ENCODE assay signal across 19 cellular contexts in genomic region chr22:37920131-37920530, GRCh38. TPM values are rescaled to one million over a fixed set of nuclear protein-coding genes. Genes with fewer than 3 reads are reported as not detected.
DNase-seq lines count a peak whose midpoint lies in the region; ATAC-seq and TF ChIP-seq lines count a peak whose summit lies in the region.
"Had no signal": no experiment of that assay in that cellular context is flagged by ENCODE, and none has a peak within 500 bp of the region (broad histone marks: within the 10 kb centered on the region; RNA-seq: fewer than 3 reads in every experiment).

No MANE protein-coding gene starts in this region.

- TF ChIP-seq CTCF in natural killer cell (IDR thresholded peaks at IDR 0.05) (no peak), ovary (IDR thresholded peaks at IDR 0.05) (no peak), testis (IDR thresholded peaks at IDR 0.05) (no peak)

- H3K36me3 ChIP-seq in KOPT-K1 (ENCODE audit: insufficient read depth, low read length) = no peaks in the 10 kb centered on the region
- no peaks in the 10 kb centered on the region for H3K36me3 ChIP-seq in ovary
- no peaks in the 10 kb centered on the region for H3K36me3 ChIP-seq in testis (ENCODE audit: low read depth, missing control alignments)

- no peak for TF ChIP-seq EP300 in ovary (IDR thresholded peaks at IDR 0.05)

- TF ChIP-seq POLR2A in ovary (IDR thresholded peaks at IDR 0.05) (no peak), testis (IDR thresholded peaks at IDR 0.05) (no peak)

- H3K27ac ChIP-seq in KOPT-K1 (ENCODE audit: low read depth, low read length, poor library complexity, severe bottlenecking) (peak overlapping the region; percentile 21), ovary (no peak overlapping the region), testis (no peak overlapping the region)
- H3K27ac ChIP-seq: hepatocyte had no signal

- peak overlapping the region; percentile 58 for H3K4me3 Mint-ChIP-seq in T-helper 1 cell treated with Interleukin-12 subunit alpha and Interleukin-12 subunit beta and Interleukin-4 antibody, amounts not matched to agents 30 μg/mL and 1 μg/mL, for 36 hours
- H3K4me3 Mint-ChIP-seq in activated T-helper 2 cell treated with anti-CD3 and anti-CD28 coated beads, Interferon-gamma antibody, Interleukin-2, Interleukin-4, amounts not matched to agents 10 μg/mL and 5 μg/mL and 100 μg/mL, durations not matched to agents 14 hours and 24 hours and 36 hours (ENCODE audit: low read depth) = peak overlapping the region; percentile 47
- H3K4me3 Mint-ChIP-seq in natural killer cell = peak overlapping the region; percentile 65

- H3K36me3 Mint-ChIP-seq in T-helper 1 cell treated with Interleukin-12 subunit alpha and Interleukin-12 subunit beta and Interleukin-4 antibody, amounts not matched to agents 30 μg/mL and 1 μg/mL, for 36 hours (ENCODE audit: low read depth) = peaks cover 11% of the 10 kb centered on the region
- peaks cover 11% of the 10 kb centered on the region for H3K36me3 Mint-ChIP-seq in activated T-helper 2 cell treated with anti-CD3 and anti-CD28 coated beads, Interferon-gamma antibody, Interleukin-2, Interleukin-4, amounts not matched to agents 10 μg/mL and 5 μg/mL and 100 μg/mL, durations not matched to agents 14 hours and 24 hours and 36 hours (ENCODE audit: low read depth)
- H3K36me3 Mint-ChIP-seq in natural killer cell = no peaks in the 10 kb centered on the region

- H3K4me1 Mint-ChIP-seq in T-helper 1 cell treated with Interleukin-12 subunit alpha and Interleukin-12 subunit beta and Interleukin-4 antibody, amounts not matched to agents 30 μg/mL and 1 μg/mL, for 36 hours (ENCODE audit: low read depth) = peaks cover 6% of the 10 kb centered on the region
- peaks cover 5% of the 10 kb centered on the region for H3K4me1 Mint-ChIP-seq in activated T-helper 2 cell treated with anti-CD3 and anti-CD28 coated beads, Interferon-gamma antibody, Interleukin-2, Interleukin-4, amounts not matched to agents 10 μg/mL and 5 μg/mL and 100 μg/mL, durations not matched to agents 14 hours and 24 hours and 36 hours (ENCODE audit: low read depth)
- H3K4me1 Mint-ChIP-seq in natural killer cell = peaks cover 6% of the 10 kb centered on the region in 2 donors

- H3K27me3 ChIP-seq in ovary = no peaks in the 10 kb centered on the region
- no peaks in the 10 kb centered on the region for H3K27me3 ChIP-seq in testis
- H3K27me3 ChIP-seq: hepatocyte had no signal

- peak overlapping the region; percentile 92 for H3K27ac Mint-ChIP-seq in T-helper 1 cell treated with Interleukin-12 subunit alpha and Interleukin-12 subunit beta and Interleukin-4 antibody, amounts not matched to agents 30 μg/mL and 1 μg/mL, for 36 hours
- peak overlapping the region; percentile 82 for H3K27ac Mint-ChIP-seq in activated T-helper 2 cell treated with anti-CD3 and anti-CD28 coated beads, Interferon-gamma antibody, Interleukin-2, Interleukin-4, amounts not matched to agents 10 μg/mL and 5 μg/mL and 100 μg/mL, durations not matched to agents 14 hours and 24 hours and 36 hours
- peak overlapping the region; percentile 74 to 79 for H3K27ac Mint-ChIP-seq in natural killer cell

- 84 to 89% (median 89%) methylated on average over 5 of the region's 5 CpGs for WGBS in ovary, 3 donors
- 89 to 90% methylated on average over 5 of the region's 5 CpGs for WGBS in testis, 2 donors

- DNase-seq in T-helper 1 cell (no peak), natural killer cell (no peak), ovary (no peak), testis (no peak), 8988T (no peak)
- no peak for DNase-seq in activated T-helper 2 cell treated with anti-CD3 and anti-CD28 coated beads, Interferon-gamma antibody, Interleukin-2, Interleukin-4, amounts not matched to agents 10 μg/mL and 5 μg/mL and 100 μg/mL, durations not matched to agents 14 hours and 24 hours and 36 hours (ENCODE audit: low spot score)
- DNase-seq: aorta; cortex of kidney; GF-D8; GOT3; IMR-90; NCI-H146; NCI-H524; right cardiac atrium; stimulated activated CD4-positive, alpha-beta T cell treated with anti-CD3 and anti-CD28 coated beads, Interleukin-4, amount 100 ng/mL, for 4 hours; stimulated activated naive CD4-positive, alpha-beta T cell treated with Interleukin-2 at 50 U/mL for 16 hours had no signal

- no peak for ATAC-seq in natural killer cell
- ATAC-seq: right cardiac atrium had no signal

- H3K9me3 ChIP-seq in KOPT-K1 (ENCODE audit: insufficient read depth, low read length, poor library complexity, severe bottlenecking) (no peaks in the 10 kb centered on the region), ovary (no peaks in the 10 kb centered on the region), testis (no peaks in the 10 kb centered on the region)

- no peaks in the 10 kb centered on the region for H3K27me3 Mint-ChIP-seq in T-helper 1 cell treated with Interleukin-12 subunit alpha and Interleukin-12 subunit beta and Interleukin-4 antibody, amounts not matched to agents 30 μg/mL and 1 μg/mL, for 36 hours (ENCODE audit: low read depth)
- no peaks in the 10 kb centered on the region for H3K27me3 Mint-ChIP-seq in activated T-helper 2 cell treated with anti-CD3 and anti-CD28 coated beads, Interferon-gamma antibody, Interleukin-2, Interleukin-4, amounts not matched to agents 10 μg/mL and 5 μg/mL and 100 μg/mL, durations not matched to agents 14 hours and 24 hours and 36 hours (ENCODE audit: low read depth)
- H3K27me3 Mint-ChIP-seq in natural killer cell (ENCODE audit: low read depth in 2 of 2) = no peaks in the 10 kb centered on the region

- intact Hi-C loops in activated T-helper 2 cell treated with anti-CD3 and anti-CD28 coated beads, Interferon-gamma antibody, Interleukin-2, Interleukin-4, amounts not matched to agents 10 μg/mL and 5 μg/mL and 100 μg/mL, durations not matched to agents 14 hours and 24 hours and 36 hours (cut with micrococcal nuclease) = no loop called here
- intact Hi-C loops in natural killer cell (cut with micrococcal nuclease) = no loop called here
- intact Hi-C loops in ovary (cut with DNase I) = loop anchor here in 1 of 4 donors (10.0 kb wide), 1 partner anchor 105 kb away; no protein-coding TSS in a partner anchor
- intact Hi-C loops in testis (cut with DNase I; ENCODE audit: low total_unique reads) = no loop called here

- H3K4me3 ChIP-seq in ovary = no peak overlapping the region
- H3K4me3 ChIP-seq in testis = no peak overlapping the region
- H3K4me3 ChIP-seq: hepatocyte had no signal

- H3K4me1 ChIP-seq in ovary (ENCODE audit: insufficient read depth) (no peaks in the 10 kb centered on the region), testis (peaks cover 8% of the 10 kb centered on the region)

- H3K9me3 Mint-ChIP-seq in T-helper 1 cell treated with Interleukin-12 subunit alpha and Interleukin-12 subunit beta and Interleukin-4 antibody, amounts not matched to agents 30 μg/mL and 1 μg/mL, for 36 hours = no peaks in the 10 kb centered on the region
- no peaks in the 10 kb centered on the region for H3K9me3 Mint-ChIP-seq in activated T-helper 2 cell treated with anti-CD3 and anti-CD28 coated beads, Interferon-gamma antibody, Interleukin-2, Interleukin-4, amounts not matched to agents 10 μg/mL and 5 μg/mL and 100 μg/mL, durations not matched to agents 14 hours and 24 hours and 36 hours
- H3K9me3 Mint-ChIP-seq in natural killer cell = no peaks in the 10 kb centered on the region

RNA-seq across cellular contexts. Expression of gene MICALL1, which starts 14.0 kb away (rescaled TPM):
- total RNA-seq in activated T-helper 2 cell treated with anti-CD3 and anti-CD28 coated beads, Interferon-gamma antibody, Interleukin-2, Interleukin-4, amounts not matched to agents 10 μg/mL and 5 μg/mL and 100 μg/mL, durations not matched to agents 14 hours and 24 hours and 36 hours = 22.7 and 29.1 TPM in 2 replicates
- total RNA-seq in natural killer cell = 10 to 100 TPM; 24.6 to 34.3 (median 32.4) TPM
- 10 to 100 TPM in 6 of 7 donors, 1 to 10 TPM in 1; 6.2 to 30.0 (median 23.3) TPM for total RNA-seq in ovary
- 1 to 10 TPM; 7.9 to 9.0 TPM for polyA plus RNA-seq in ovary
- 10 to 100 TPM; 25.2 to 38.0 TPM for total RNA-seq in testis
- polyA plus RNA-seq in testis (ENCODE audit: insufficient read depth, low read depth, low replicate concordance) = 30.8 TPM

RNA-seq across cellular contexts. Expression of gene C22orf23, which starts 33.3 kb away (rescaled TPM):
- total RNA-seq in activated T-helper 2 cell treated with anti-CD3 and anti-CD28 coated beads, Interferon-gamma antibody, Interleukin-2, Interleukin-4, amounts not matched to agents 10 μg/mL and 5 μg/mL and 100 μg/mL, durations not matched to agents 14 hours and 24 hours and 36 hours = not detected in 2 replicates
- not detected for total RNA-seq in natural killer cell
- total RNA-seq in ovary = 1 to 10 TPM in 3 of 7 donors, under 1 TPM in 4; 0.28 to 2.6 (median 0.77) TPM
- under 1 TPM; 0.41 to 0.87 TPM for polyA plus RNA-seq in ovary
- total RNA-seq in testis = 10 to 100 TPM; 50.9 to 70.9 TPM
- 241 TPM for polyA plus RNA-seq in testis (ENCODE audit: insufficient read depth, low read depth, low replicate concordance)
- total RNA-seq: aorta had no signal

RNA-seq across cellular contexts. Expression of gene POLR2F, which starts 33.4 kb away (rescaled TPM):
- 92.6 and 96.5 TPM in 2 replicates for total RNA-seq in activated T-helper 2 cell treated with anti-CD3 and anti-CD28 coated beads, Interferon-gamma antibody, Interleukin-2, Interleukin-4, amounts not matched to agents 10 μg/mL and 5 μg/mL and 100 μg/mL, durations not matched to agents 14 hours and 24 hours and 36 hours
- total RNA-seq in natural killer cell (10 to 100 TPM; 38.7 to 40.6 (median 38.8) TPM), ovary (10 to 100 TPM; 54.8 to 87.9 (median 65.2) TPM), testis (100 to 1,000 TPM; 107 to 137 TPM)
- polyA plus RNA-seq in ovary (100 to 1,000 TPM in 1 of 2 donors, 10 to 100 TPM in 1; 40.3 to 101 TPM), testis (ENCODE audit: insufficient read depth, low read depth, low replicate concordance) (88.7 TPM)

Comparison
In these comparisons a context has a peak if more than half of its experiments do, and no peak if none do; other contexts are left out.
1. RNA of gene C22orf23, which starts 33.3 kb away (total RNA-seq): 50.9 to 70.9 TPM in testis; 0.28 to 2.6 TPM in ovary, not detected in activated T-helper 2 cell treated with anti-CD3 and anti-CD28 coated beads, Interferon-gamma antibody, Interleukin-2, Interleukin-4, amounts not matched to agents 10 μg/mL and 5 μg/mL and 100 μg/mL, durations not matched to agents 14 hours and 24 hours and 36 hours and not detected in natural killer cell; every median in the first group is over 10 times any median in the second.
2. Peak in every context shown above with its lines, with median percentiles within 50 percentile points of each other: H3K27ac Mint-ChIP-seq and H3K4me3 Mint-ChIP-seq.